Comparison of ENCODE assay signal across 8 cellular contexts in genomic region chr1:37692078-37692833, GRCh38. TPM values are rescaled to one million over a fixed set of nuclear protein-coding genes. Genes with fewer than 3 reads are reported as not detected.
DNase-seq lines count a peak whose midpoint lies in the region; ATAC-seq and TF ChIP-seq lines count a peak whose summit lies in the region.

Gene CDCA8 (plus strand): TSS chr1:37692516. CDS start chr1:37692691, 175 bp downstream.

- POLR2A ChIA-PET in BJ (lab: Charles Lee), result no interaction called here

- DNase-seq in BJ (ENCODE audit: low read depth) (peak; percentile 93), GM19238 (ENCODE audit: insufficient read length, low spot score) (peak; percentile 95), NCI-H510A treated with DMSO at 0.1 percent for 48 hours (lab: John Stamatoyannopoulos, UW) (peak; percentile 100), chondrocyte (ENCODE audit: low spot score) (peak; percentile 99), kidney epithelial cell (ENCODE audit: low read depth) (peak; percentile 93)
- DNase-seq in activated CD4-positive, alpha-beta T cell treated with anti-CD3 and anti-CD28 coated beads for 24 hours (ENCODE audit: low read depth in 2 of 2), result peak; percentile 97 to 98
- peak; percentile 98 for DNase-seq in stimulated activated CD4-positive, alpha-beta T cell treated with anti-CD3 and anti-CD28 coated beads, Interleukin-15, amount 100 ng/mL, for 48 hours (ENCODE audit: low read depth in 2 of 2)

- peak within 1 kb of the TSS; percentile 98 for H3K27ac Mint-ChIP-seq in chondrocyte (ENCODE audit: unreplicated experiment)

- no peaks in the 10 kb centered on the region for H3K27me3 ChIP-seq in BJ (ENCODE audit: control insufficient read depth, insufficient read depth, low read length)
- H3K27me3 ChIP-seq in kidney epithelial cell (ENCODE audit: control insufficient read depth, insufficient read depth, low read length), result no peaks in the 10 kb centered on the region

- peaks cover 1% of the 10 kb centered on the region; the same call in 1 of the 2 replicates for H3K36me3 ChIP-seq in BJ (ENCODE audit: control insufficient read depth, insufficient read depth, low read length)
- peaks cover 2% of the 10 kb centered on the region for H3K36me3 ChIP-seq in kidney epithelial cell (ENCODE audit: control insufficient read depth, insufficient read depth, low read length)

- peaks cover 29% of the 10 kb centered on the region for H3K4me1 Mint-ChIP-seq in chondrocyte (ENCODE audit: low read depth)

- no peaks in the 10 kb centered on the region for H3K27me3 Mint-ChIP-seq in chondrocyte (ENCODE audit: low read depth)

- H3K9me3 Mint-ChIP-seq in chondrocyte (ENCODE audit: low read depth), result no peaks in the 10 kb centered on the region

- peak; percentile 88 for TF ChIP-seq CTCF in BJ (IDR thresholded peaks at IDR 0.05; ENCODE audit: insufficient read depth, low read depth, low read length)
- peak; percentile 84 for TF ChIP-seq CTCF in chondrocyte (IDR thresholded peaks at IDR 0.05)
- peak; percentile 80 for TF ChIP-seq CTCF in kidney epithelial cell (IDR thresholded peaks at IDR 0.05; ENCODE audit: insufficient read depth, low read length, poor library complexity, severe bottlenecking)

- peak; percentile 79 for ATAC-seq in HG03442 (IDR thresholded peaks at IDR 0.05; ENCODE audit: unreplicated experiment)

- peak within 1 kb of the TSS; percentile 96 for H3K4me3 Mint-ChIP-seq in chondrocyte (ENCODE audit: unreplicated experiment)

- H3K36me3 Mint-ChIP-seq in chondrocyte (ENCODE audit: low read depth), result no peaks in the 10 kb centered on the region

- H3K4me3 ChIP-seq in BJ (ENCODE audit: low read depth, low read length) (peak within 1 kb of the TSS; percentile 82), kidney epithelial cell (ENCODE audit: low read depth, low read length) (peak within 1 kb of the TSS; percentile 85)

- CTCF ChIA-PET in BJ (lab: Yijun Ruan, JAX), result interaction anchor here (0.7 to 18.5 kb wide), 10 partner anchors 8 to 221 kb away, joined by 3 to 214 read pairs (median 4); partner anchors contain the start of genes DNALI1, MEAF6 and YRDC

RNA-seq across cellular contexts. Expression of gene CDCA8, which starts in this region (rescaled TPM):
- polyA plus RNA-seq in BJ (2011; rRNA removed), result 14.9 and 28.2 TPM in 2 replicates
- polyA minus RNA-seq in BJ (2011; rRNA and poly(A)+ RNA removed), result 18.5 and 20.5 TPM in 2 replicates
- total RNA-seq in chondrocyte, result 5.7 to 7.0 TPM (median 6.0 TPM) in 3 replicates
- 3.1 and 4.0 TPM in 2 replicates for total RNA-seq in kidney epithelial cell

Comparison
In these comparisons a context has a peak if more than half of its experiments do, and no peak if none do; other contexts are left out.
1. Peak in every context shown above with its lines: DNase-seq, ATAC-seq and H3K4me3 ChIP-seq.